Comparison of ENCODE assay signal across 23 cellular contexts in the genomic region with DNA sequence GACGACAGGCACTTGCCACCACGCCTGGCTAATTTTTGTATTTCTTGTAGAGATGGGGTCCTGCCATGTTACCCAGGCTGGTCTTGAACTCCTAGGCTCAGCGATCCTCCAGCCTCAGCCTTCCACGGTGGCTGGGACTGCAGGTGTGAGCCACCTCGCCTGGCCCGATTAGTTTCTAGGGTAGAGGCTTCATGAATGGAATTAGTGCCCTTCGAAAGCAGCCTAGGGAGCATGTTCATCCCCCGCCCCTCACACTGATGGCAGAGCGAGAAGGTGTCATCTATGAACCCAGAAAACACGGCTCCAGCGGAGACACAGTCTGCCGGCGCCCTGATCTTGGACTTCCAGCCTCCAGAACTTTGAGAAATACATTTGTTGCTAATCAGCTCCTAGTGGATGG. TPM values are rescaled to one million over a fixed set of nuclear protein-coding genes. Genes with fewer than 3 reads are reported as not detected.
DNase-seq lines count a peak whose midpoint lies in the region; ATAC-seq and TF ChIP-seq lines count a peak whose summit lies in the region.
"Had no signal": no experiment of that assay in that cellular context is flagged by ENCODE, and none has a peak within 500 bp of the region (broad histone marks: within the 10 kb centered on the region; RNA-seq: fewer than 3 reads in every experiment).

No MANE protein-coding gene starts in this region.

- H3K9me3 Mint-ChIP-seq in glutamatergic neuron (ENCODE audit: unreplicated experiment): peaks cover 8% of the 10 kb centered on the region
- no peaks in the 10 kb centered on the region for H3K9me3 Mint-ChIP-seq in mesothelial cell of epicardium
- H3K9me3 Mint-ChIP-seq: CD4-positive, CD25-positive, alpha-beta regulatory T cell; GM23338; H9 had no signal

- H3K27ac ChIP-seq in heart left ventricle: no peak overlapping the region
- no peak overlapping the region for H3K27ac ChIP-seq in right atrium auricular region
- H3K27ac ChIP-seq in spleen: no peak overlapping the region
- H3K27ac ChIP-seq: BLaER1, Peyer's patch, SJSA1 had no signal

- H3K9me3 ChIP-seq in heart left ventricle (no peaks in the 10 kb centered on the region), right atrium auricular region (no peaks in the 10 kb centered on the region), spleen (no peaks in the 10 kb centered on the region)
- H3K9me3 ChIP-seq: BLaER1, Peyer's patch, SJSA1 had no signal

- peaks cover 5% of the 10 kb centered on the region for H3K4me1 Mint-ChIP-seq in glutamatergic neuron (ENCODE audit: low read depth, unreplicated experiment)
- H3K4me1 Mint-ChIP-seq in mesothelial cell of epicardium: peaks cover 19% of the 10 kb centered on the region
- H3K4me1 Mint-ChIP-seq: CD4-positive, CD25-positive, alpha-beta regulatory T cell had no signal

- intact Hi-C loops in heart left ventricle (cut with DNase I) (no loop called here), spleen (cut with DNase I; ENCODE audit: low total_unique reads) (no loop called here)

- H3K27me3 Mint-ChIP-seq in glutamatergic neuron (ENCODE audit: unreplicated experiment) (peaks cover 5% of the 10 kb centered on the region), mesothelial cell of epicardium (ENCODE audit: low read depth) (peaks cover 2% of the 10 kb centered on the region)

- 93 to 97% (median 96%) methylated on average over 12 to 13 of the region's 13 CpGs for WGBS in heart left ventricle, 4 donors
- 85 to 99% (median 93%) methylated on average over 12 to 13 of the region's 13 CpGs for WGBS in spleen, 5 donors

- H3K4me3 Mint-ChIP-seq in glutamatergic neuron (ENCODE audit: unreplicated experiment) (no peak overlapping the region), mesothelial cell of epicardium (no peak overlapping the region)
- H3K4me3 Mint-ChIP-seq: CD4-positive, CD25-positive, alpha-beta regulatory T cell; GM23338; H9 had no signal

- DNase-seq in heart left ventricle (peak in 3 of 5 donors; percentile 7 to 22 (median 14)), right atrium auricular region (ENCODE audit: low spot score) (no peak), glutamatergic neuron (peak; percentile 10), mesothelial cell of epicardium (ENCODE audit: low spot score in 2 of 2, unreplicated experiment in 2 of 2) (no peak), spleen (peak; percentile 42), NCI-H2196 (lab: John Stamatoyannopoulos, UW; ENCODE audit: unreplicated experiment) (no peak), globus pallidus (ENCODE audit: low spot score) (no peak)
- DNase-seq in activated CD4-positive, alpha-beta T cell treated with anti-CD3 and anti-CD28 coated beads for 4 hours: no peak
- DNase-seq: CD4-positive, CD25-positive, alpha-beta regulatory T cell; H9; Karpas-422; NCI-H1092; NCI-H1417 treated with DMSO at 0.1 percent for 48 hours; NCI-H1694 treated with DMSO at 0.1 percent for 48 hours; NCI-H2081; NCI-H226; NCI-H510A; NCI-H69 had no signal

- H3K36me3 ChIP-seq in heart left ventricle: peaks cover 0 to 55% (median 30%) of the 10 kb centered on the region in 9 donors
- H3K36me3 ChIP-seq in right atrium auricular region: peaks cover 59% of the 10 kb centered on the region
- peaks cover 0 to 94% (median 11%) of the 10 kb centered on the region in 6 donors for H3K36me3 ChIP-seq in spleen
- H3K36me3 ChIP-seq: BLaER1 had no signal

- H3K27ac Mint-ChIP-seq in glutamatergic neuron (ENCODE audit: unreplicated experiment): no peak overlapping the region
- H3K27ac Mint-ChIP-seq in mesothelial cell of epicardium: peak overlapping the region; percentile 39
- H3K27ac Mint-ChIP-seq: CD4-positive, CD25-positive, alpha-beta regulatory T cell; GM23338 had no signal

- ATAC-seq in heart left ventricle: no peak
- ATAC-seq: GM23338, HepG2 had no signal

- H3K4me3 ChIP-seq in heart left ventricle (no peak overlapping the region), right atrium auricular region (no peak overlapping the region), spleen (no peak overlapping the region)
- H3K4me3 ChIP-seq: BLaER1, GM23338, Peyer's patch, SJSA1 had no signal

- H3K27me3 ChIP-seq in heart left ventricle (no peaks in the 10 kb centered on the region), right atrium auricular region (no peaks in the 10 kb centered on the region), spleen (replicated peaks in 1 of 7) (no peaks in the 10 kb centered on the region)
- H3K27me3 ChIP-seq: Peyer's patch, SJSA1 had no signal

- H3K36me3 Mint-ChIP-seq in glutamatergic neuron (ENCODE audit: unreplicated experiment): no peaks in the 10 kb centered on the region
- no peaks in the 10 kb centered on the region for H3K36me3 Mint-ChIP-seq in mesothelial cell of epicardium
- H3K36me3 Mint-ChIP-seq: CD4-positive, CD25-positive, alpha-beta regulatory T cell had no signal

- H3K4me1 ChIP-seq in heart left ventricle (peaks cover 2 to 34% (median 17%) of the 10 kb centered on the region in 12 donors), right atrium auricular region (peaks cover 0 to 40% of the 10 kb centered on the region in 2 donors), spleen (peaks cover 0 to 20% (median 8%) of the 10 kb centered on the region in 6 donors)

- no peak for TF ChIP-seq POLR2A in heart left ventricle (IDR thresholded peaks at IDR 0.05)
- no peak for TF ChIP-seq POLR2A in spleen (IDR thresholded peaks at IDR 0.05)

- TF ChIP-seq CTCF in heart left ventricle (IDR thresholded peaks at IDR 0.05) (no peak), right atrium auricular region (IDR thresholded peaks at IDR 0.05) (no peak), glutamatergic neuron (IDR thresholded peaks at IDR 0.05; ENCODE audit: partially characterized antibody, unreplicated experiment) (no peak), mesothelial cell of epicardium (IDR thresholded peaks at IDR 0.05; ENCODE audit: unreplicated experiment) (no peak), spleen (IDR thresholded peaks at IDR 0.05 in 8 of 11, conservative IDR thresholded peaks at IDR 0.05 in 3 of 11) (no peak)

RNA-seq across cellular contexts. Expression of gene PDGFA, which starts 10.2 kb away (rescaled TPM):
- total RNA-seq in heart left ventricle: 10 to 100 TPM; 19.4 to 50.9 (median 23.3) TPM
- polyA plus RNA-seq in heart left ventricle: 10 to 100 TPM; 11.8 to 17.9 TPM
- 10 to 100 TPM; 31.8 to 34.2 TPM for total RNA-seq in right atrium auricular region
- total RNA-seq in glutamatergic neuron (ENCODE audit: unreplicated experiment): 7.6 TPM
- total RNA-seq in mesothelial cell of epicardium: 74.0 to 78.8 TPM (median 75.3 TPM) in 3 replicates
- 10 to 100 TPM; 16.1 to 49.5 (median 24.5) TPM for total RNA-seq in spleen
- polyA plus RNA-seq in spleen: 10 to 100 TPM in 1 of 3 donors, 1 to 10 TPM in 2; 6.1 to 16.8 (median 9.9) TPM
- polyA plus RNA-seq: CD4-positive, CD25-positive, alpha-beta regulatory T cell had no signal

Comparison
In these comparisons a context has a peak if more than half of its experiments do, and no peak if none do; other contexts are left out.
1. DNase-seq: peak in heart left ventricle (3 of 5), glutamatergic neuron (single experiment) and spleen (single experiment); none in right atrium auricular region (single experiment), mesothelial cell of epicardium (0 of 2), NCI-H2196 (single experiment), globus pallidus (single experiment) and activated CD4-positive, alpha-beta T cell treated with anti-CD3 and anti-CD28 coated beads for 4 hours (0 of 2).